ENCODE assay signal across 23 cellular contexts in the genomic region with DNA sequence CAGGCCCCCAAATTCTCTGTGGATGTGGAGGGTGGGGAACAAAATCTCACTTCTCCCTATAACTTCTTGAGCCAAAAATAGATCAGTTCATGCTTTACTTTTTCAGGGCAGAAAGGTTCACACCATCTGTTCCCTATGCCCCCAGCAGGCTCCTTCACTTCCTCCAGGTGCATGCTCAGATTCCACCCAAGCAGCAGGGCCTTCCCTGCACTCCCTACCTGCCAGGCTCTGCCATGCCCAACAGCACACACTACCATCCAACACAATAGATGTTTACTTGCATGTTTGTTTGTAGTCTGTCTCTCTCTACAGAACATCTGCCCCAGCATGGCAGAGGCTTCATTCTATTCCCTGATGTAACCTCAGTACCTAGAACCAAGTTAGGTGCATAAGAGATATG. TPM values are rescaled to one million over a fixed set of nuclear protein-coding genes. Genes with fewer than 3 reads are reported as not detected.
"Had no signal": no experiment of that assay in that cellular context is flagged by ENCODE, and none has a peak within 500 bp of the region (broad histone marks: within the 10 kb centered on the region; RNA-seq: fewer than 3 reads in every experiment).

No MANE protein-coding gene starts in this region.

- H3K4me1 Mint-ChIP-seq: activated CD4-positive, alpha-beta T cell treated with anti-CD3 and anti-CD28 coated beads, Interleukin-2, amount 10 ng/mL, durations not matched to agents 7 days and 5 days; activated naive CD8-positive, alpha-beta T cell treated with anti-CD3 and anti-CD28 coated beads, Interleukin-2, amount 50 U/mL, for 24 hours; nephron had no signal

- H3K4me3 Mint-ChIP-seq: activated CD4-positive, alpha-beta T cell treated with anti-CD3 and anti-CD28 coated beads, Interleukin-2, amount 10 ng/mL, durations not matched to agents 7 days and 5 days; activated CD8-positive, alpha-beta T cell treated with anti-CD3 and anti-CD28 coated beads, Interleukin-2, amount 10 ng/mL, durations not matched to agents 7 days and 5 days; activated naive CD8-positive, alpha-beta T cell treated with anti-CD3 and anti-CD28 coated beads, Interleukin-2, amount 50 U/mL, for 24 hours; activated T-helper 1 cell treated with anti-CD3 and anti-CD28 coated beads, Interleukin-12 subunit alpha, Interleukin-12 subunit beta, Interleukin-2, Interleukin-4 antibody, amounts not matched to agents 30 ng/mL and 10 ng/mL and 1 ng/mL, durations not matched to agents 14 hours and 24 hours and 36 hours; nephron had no signal

- H3K9me3 ChIP-seq: neutrophil, prostate gland, thyroid gland had no signal

- H3K36me3 ChIP-seq: gastroesophageal sphincter, heart left ventricle, neutrophil, ovary, prostate gland, thyroid gland had no signal

- H3K27me3 Mint-ChIP-seq: activated CD4-positive, alpha-beta T cell treated with anti-CD3 and anti-CD28 coated beads, Interleukin-2, amount 10 ng/mL, durations not matched to agents 7 days and 5 days; activated naive CD8-positive, alpha-beta T cell treated with anti-CD3 and anti-CD28 coated beads, Interleukin-2, amount 50 U/mL, for 24 hours had no signal

- H3K27me3 ChIP-seq: gastroesophageal sphincter, heart left ventricle, neutrophil, ovary, thyroid gland had no signal

- H3K27ac ChIP-seq: coronary artery, gastroesophageal sphincter, heart left ventricle, neutrophil, ovary, prostate gland, thyroid gland, VCaP had no signal

- H3K4me3 ChIP-seq: coronary artery, gastroesophageal sphincter, heart left ventricle, ovary, prostate gland, thyroid gland had no signal

- DNase-seq: activated CD4-positive, alpha-beta T cell treated with anti-CD3 and anti-CD28 coated beads, Interleukin-2, amount 10 ng/mL, durations not matched to agents 7 days and 5 days; activated CD4-positive, CD25-positive, alpha-beta regulatory T cell treated with anti-CD3 and anti-CD28 coated beads, Interleukin-2, amount 50 U/mL, for 72 hours; activated CD8-positive, alpha-beta T cell treated with anti-CD3 and anti-CD28 coated beads, Interleukin-2, amount 10 ng/mL, durations not matched to agents 7 days and 5 days; activated gamma-delta T cell; activated naive CD4-positive, alpha-beta T cell treated with anti-CD3 and anti-CD28 coated beads, Interleukin-2, amount 50 U/mL, for 16 hours; activated naive CD8-positive, alpha-beta T cell treated with anti-CD3 and anti-CD28 coated beads, Interleukin-2, amount 50 U/mL, for 24 hours; cerebellar nuclear complex; heart left ventricle; islet precursor cell; left cardiac atrium; mesenchymal stem cell; ovary; stimulated activated CD4-positive, alpha-beta T cell treated with anti-CD3 and anti-CD28 coated beads, Interleukin-4, amount 100 ng/mL, for 24 hours; stimulated activated naive CD8-positive, alpha-beta T cell treated with anti-CD3 and anti-CD28 coated beads, Interleukin-15, Interleukin-2, amounts not matched to agents 100 U/mL and 50 U/mL, for 24 hours; thyroid gland had no signal

- H3K4me1 ChIP-seq: gastroesophageal sphincter, heart left ventricle, prostate gland, thyroid gland had no signal

- H3K27ac Mint-ChIP-seq: activated CD4-positive, alpha-beta T cell treated with anti-CD3 and anti-CD28 coated beads, Interleukin-2, amount 10 ng/mL, durations not matched to agents 7 days and 5 days; activated CD8-positive, alpha-beta T cell treated with anti-CD3 and anti-CD28 coated beads, Interleukin-2, amount 10 ng/mL, durations not matched to agents 7 days and 5 days; activated naive CD8-positive, alpha-beta T cell treated with anti-CD3 and anti-CD28 coated beads, Interleukin-2, amount 50 U/mL, for 24 hours; activated T-helper 1 cell treated with anti-CD3 and anti-CD28 coated beads, Interleukin-12 subunit alpha, Interleukin-12 subunit beta, Interleukin-2, Interleukin-4 antibody, amounts not matched to agents 30 ng/mL and 10 ng/mL and 1 ng/mL, durations not matched to agents 14 hours and 24 hours and 36 hours; nephron had no signal

RNA-seq across cellular contexts. Expression of a gene that starts 43.3 kb away (rescaled TPM):
- total RNA-seq: activated T-helper 1 cell treated with anti-CD3 and anti-CD28 coated beads, Interleukin-12 subunit alpha, Interleukin-12 subunit beta, Interleukin-2, Interleukin-4 antibody, amounts not matched to agents 30 ng/mL and 10 ng/mL and 1 ng/mL, durations not matched to agents 14 hours and 24 hours and 36 hours; myocyte had no signal
